In the genomic region with DNA sequence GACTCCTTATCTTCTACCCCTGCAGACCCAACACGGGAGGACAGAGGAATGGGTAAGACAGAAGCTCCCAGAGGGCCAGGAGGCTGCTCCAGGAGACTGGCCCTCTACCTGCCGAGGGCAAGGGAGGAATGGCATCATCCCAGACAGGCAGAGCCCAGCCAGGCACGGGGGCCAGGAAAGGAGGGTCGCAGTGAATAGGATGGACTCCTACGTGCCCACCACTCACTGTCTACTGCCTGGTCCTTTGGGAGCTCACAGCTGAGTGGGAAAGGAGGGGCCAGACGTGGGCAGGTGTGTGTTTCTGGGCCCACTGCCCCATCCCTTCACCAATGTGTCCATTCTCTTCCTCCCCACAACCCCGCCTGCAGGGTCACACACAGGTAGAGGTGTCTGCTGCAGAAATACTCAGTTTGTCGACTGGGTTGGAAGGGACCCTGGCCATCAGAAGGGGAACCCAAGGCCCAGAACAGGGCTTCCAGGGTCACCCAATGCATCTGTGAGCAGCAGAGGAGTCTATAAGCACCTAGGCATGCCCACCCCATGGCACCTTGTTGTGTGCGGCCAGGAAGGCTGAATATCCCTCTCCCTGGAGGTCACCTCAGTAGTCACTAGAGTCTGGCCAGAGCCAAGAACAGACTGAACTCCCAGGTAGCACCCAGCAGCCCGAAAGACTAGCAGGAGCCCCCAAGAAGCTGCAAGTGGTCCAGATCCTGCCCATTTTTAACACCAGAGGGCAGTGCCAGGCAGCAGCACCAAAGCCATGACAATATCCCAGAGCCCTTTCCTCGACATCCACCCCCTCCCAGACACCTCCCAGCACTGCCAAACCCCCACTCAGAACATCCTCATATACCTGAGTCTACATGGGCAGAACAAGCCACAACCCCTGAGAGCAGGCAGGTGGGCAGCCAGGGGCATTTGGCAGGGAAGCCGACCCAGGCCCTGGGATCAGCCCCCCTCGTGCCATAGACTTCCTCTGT, we compare ENCODE assay signal across 1 cellular context.
TF ChIP-seq lines count a peak whose summit lies in the region.

No MANE protein-coding gene starts in this region.

TF ChIP-seq in GM23338, 12 proteins besides CTCF, POLR2A, EP300 and RAD21 (continued from another document):
- TF ChIP-seq, protein P1, sequence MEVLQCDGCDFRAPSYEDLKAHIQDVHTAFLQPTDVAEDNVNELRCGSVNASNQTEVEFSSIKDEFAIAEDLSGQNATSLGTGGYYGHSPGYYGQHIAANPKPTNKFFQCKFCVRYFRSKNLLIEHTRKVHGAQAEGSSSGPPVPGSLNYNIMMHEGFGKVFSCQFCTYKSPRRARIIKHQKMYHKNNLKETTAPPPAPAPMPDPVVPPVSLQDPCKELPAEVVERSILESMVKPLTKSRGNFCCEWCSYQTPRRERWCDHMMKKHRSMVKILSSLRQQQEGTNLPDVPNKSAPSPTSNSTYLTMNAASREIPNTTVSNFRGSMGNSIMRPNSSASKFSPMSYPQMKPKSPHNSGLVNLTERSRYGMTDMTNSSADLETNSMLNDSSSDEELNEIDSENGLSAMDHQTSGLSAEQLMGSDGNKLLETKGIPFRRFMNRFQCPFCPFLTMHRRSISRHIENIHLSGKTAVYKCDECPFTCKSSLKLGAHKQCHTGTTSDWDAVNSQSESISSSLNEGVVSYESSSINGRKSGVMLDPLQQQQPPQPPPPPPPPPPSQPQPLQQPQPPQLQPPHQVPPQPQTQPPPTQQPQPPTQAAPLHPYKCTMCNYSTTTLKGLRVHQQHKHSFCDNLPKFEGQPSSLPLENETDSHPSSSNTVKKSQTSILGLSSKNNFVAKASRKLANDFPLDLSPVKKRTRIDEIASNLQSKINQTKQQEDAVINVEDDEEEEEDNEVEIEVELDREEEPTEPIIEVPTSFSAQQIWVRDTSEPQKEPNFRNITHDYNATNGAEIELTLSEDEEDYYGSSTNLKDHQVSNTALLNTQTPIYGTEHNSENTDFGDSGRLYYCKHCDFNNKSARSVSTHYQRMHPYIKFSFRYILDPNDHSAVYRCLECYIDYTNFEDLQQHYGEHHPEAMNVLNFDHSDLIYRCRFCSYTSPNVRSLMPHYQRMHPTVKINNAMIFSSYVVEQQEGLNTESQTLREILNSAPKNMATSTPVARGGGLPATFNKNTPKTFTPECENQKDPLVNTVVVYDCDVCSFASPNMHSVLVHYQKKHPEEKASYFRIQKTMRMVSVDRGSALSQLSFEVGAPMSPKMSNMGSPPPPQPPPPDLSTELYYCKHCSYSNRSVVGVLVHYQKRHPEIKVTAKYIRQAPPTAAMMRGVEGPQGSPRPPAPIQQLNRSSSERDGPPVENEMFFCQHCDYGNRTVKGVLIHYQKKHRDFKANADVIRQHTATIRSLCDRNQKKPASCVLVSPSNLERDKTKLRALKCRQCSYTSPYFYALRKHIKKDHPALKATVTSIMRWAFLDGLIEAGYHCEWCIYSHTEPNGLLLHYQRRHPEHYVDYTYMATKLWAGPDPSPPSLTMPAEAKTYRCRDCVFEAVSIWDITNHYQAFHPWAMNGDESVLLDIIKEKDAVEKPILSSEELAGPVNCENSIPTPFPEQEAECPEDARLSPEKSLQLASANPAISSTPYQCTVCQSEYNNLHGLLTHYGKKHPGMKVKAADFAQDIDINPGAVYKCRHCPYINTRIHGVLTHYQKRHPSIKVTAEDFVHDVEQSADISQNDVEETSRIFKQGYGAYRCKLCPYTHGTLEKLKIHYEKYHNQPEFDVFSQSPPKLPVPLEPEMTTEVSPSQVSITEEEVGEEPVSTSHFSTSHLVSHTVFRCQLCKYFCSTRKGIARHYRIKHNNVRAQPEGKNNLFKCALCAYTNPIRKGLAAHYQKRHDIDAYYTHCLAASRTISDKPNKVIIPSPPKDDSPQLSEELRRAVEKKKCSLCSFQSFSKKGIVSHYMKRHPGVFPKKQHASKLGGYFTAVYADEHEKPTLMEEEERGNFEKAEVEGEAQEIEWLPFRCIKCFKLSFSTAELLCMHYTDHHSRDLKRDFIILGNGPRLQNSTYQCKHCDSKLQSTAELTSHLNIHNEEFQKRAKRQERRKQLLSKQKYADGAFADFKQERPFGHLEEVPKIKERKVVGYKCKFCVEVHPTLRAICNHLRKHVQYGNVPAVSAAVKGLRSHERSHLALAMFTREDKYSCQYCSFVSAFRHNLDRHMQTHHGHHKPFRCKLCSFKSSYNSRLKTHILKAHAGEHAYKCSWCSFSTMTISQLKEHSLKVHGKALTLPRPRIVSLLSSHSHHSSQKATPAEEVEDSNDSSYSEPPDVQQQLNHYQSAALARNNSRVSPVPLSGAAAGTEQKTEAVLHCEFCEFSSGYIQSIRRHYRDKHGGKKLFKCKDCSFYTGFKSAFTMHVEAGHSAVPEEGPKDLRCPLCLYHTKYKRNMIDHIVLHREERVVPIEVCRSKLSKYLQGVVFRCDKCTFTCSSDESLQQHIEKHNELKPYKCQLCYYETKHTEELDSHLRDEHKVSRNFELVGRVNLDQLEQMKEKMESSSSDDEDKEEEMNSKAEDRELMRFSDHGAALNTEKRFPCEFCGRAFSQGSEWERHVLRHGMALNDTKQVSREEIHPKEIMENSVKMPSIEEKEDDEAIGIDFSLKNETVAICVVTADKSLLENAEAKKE (CRISPR knock-in tag; IDR thresholded peaks at IDR 0.05), result no peak
- TF ChIP-seq POLR2AphosphoS5 (IDR thresholded peaks at IDR 0.05; ENCODE audit: low read depth), result peak; percentile 52
